ENCODE assay signal across 9 cellular contexts in the genomic region with DNA sequence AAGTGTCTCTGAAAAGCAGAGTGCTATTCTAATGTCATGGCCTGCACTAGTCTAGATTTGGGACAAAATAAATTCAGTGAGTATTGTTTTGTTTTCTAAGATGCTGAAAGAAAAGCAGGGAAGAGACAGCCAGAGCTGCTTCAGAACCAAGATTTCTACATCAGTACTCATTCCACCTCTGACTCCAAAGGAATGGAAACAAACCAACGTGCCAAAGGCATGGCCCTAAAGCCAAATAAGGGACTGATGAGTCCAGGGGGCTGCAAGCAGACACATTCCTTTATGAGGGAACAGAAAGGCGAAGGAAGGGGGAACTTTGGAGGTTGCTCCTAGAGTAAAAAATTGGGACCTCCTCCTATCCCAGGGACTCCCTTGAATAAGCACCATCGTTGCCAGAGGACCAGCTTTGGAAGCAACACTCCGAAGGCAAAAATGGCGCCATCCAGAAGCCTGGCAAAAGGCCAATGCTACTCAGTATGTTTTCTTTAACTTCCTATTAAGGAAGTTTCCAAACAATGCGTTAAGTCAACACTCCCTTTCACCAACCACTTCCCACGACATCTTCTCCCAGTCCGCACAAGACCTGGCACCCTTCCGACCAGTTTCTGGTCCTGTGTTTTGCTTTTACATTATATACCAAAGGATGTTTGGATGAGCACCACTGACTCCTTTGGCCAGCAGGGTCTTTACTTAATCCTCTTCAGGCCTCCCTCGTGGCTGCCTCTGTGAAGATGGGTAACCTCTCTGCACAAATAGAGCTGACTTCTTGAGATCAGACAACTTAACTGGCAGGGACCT. TPM values are rescaled to one million over a fixed set of nuclear protein-coding genes. Genes with fewer than 3 reads are reported as not detected.
A peak's percentile ranks its signal among the peaks of the same experiment; 100 is the strongest.
DNase-seq lines count a peak whose midpoint lies in the region; TF ChIP-seq lines count a peak whose summit lies in the region.
"Had no signal": no experiment of that assay in that cellular context is flagged by ENCODE, and none has a peak within 500 bp of the region (broad histone marks: within the 10 kb centered on the region; RNA-seq: fewer than 3 reads in every experiment).

No MANE protein-coding gene starts in this region.

- H3K9me3 ChIP-seq in duodenal mucosa (ENCODE audit: control insufficient read depth in 1 of 2, low read length in 2 of 2) (no peaks in the 10 kb centered on the region), prostate gland (no peaks in the 10 kb centered on the region), suprapubic skin (no peaks in the 10 kb centered on the region)
- H3K9me3 ChIP-seq: ascending aorta had no signal

- H3K36me3 ChIP-seq in duodenal mucosa (ENCODE audit: control insufficient read depth in 1 of 2, insufficient read depth in 2 of 2, low read length in 2 of 2) = no peaks in the 10 kb centered on the region
- no peaks in the 10 kb centered on the region for H3K36me3 ChIP-seq in prostate gland
- H3K36me3 ChIP-seq in suprapubic skin = no peaks in the 10 kb centered on the region
- H3K36me3 ChIP-seq: ascending aorta had no signal

- H3K4me3 ChIP-seq in duodenal mucosa (ENCODE audit: low read depth in 1 of 2, low read length in 2 of 2) = no peak overlapping the region
- no peak overlapping the region for H3K4me3 ChIP-seq in prostate gland
- H3K4me3 ChIP-seq in suprapubic skin = no peak overlapping the region
- H3K4me3 ChIP-seq: ascending aorta had no signal

- TF ChIP-seq CTCF in prostate gland (IDR thresholded peaks at IDR 0.05) = no peak
- TF ChIP-seq CTCF in suprapubic skin (IDR thresholded peaks at IDR 0.05) = no peak

- intact Hi-C loops in prostate gland (cut with DNase I) = no loop called here

- no peak for TF ChIP-seq EP300 in suprapubic skin (IDR thresholded peaks at IDR 0.05)

- H3K4me1 ChIP-seq in duodenal mucosa (ENCODE audit: control insufficient read depth in 1 of 2, insufficient read depth in 2 of 2, low read length in 2 of 2) (peaks cover 59 to 75% of the 10 kb centered on the region in 2 donors), prostate gland (replicated peaks) (no peaks in the 10 kb centered on the region), suprapubic skin (peaks cover 19% of the 10 kb centered on the region)

- WGBS in prostate gland = 35% methylated on average over 10 of the region's 10 CpGs
- WGBS in suprapubic skin = 68% methylated on average over 10 of the region's 10 CpGs

- H3K27ac ChIP-seq in duodenal mucosa (ENCODE audit: low read depth, low read length) (peak overlapping the region; percentile 55), prostate gland (peak overlapping the region; percentile 39 to 55), suprapubic skin (no peak overlapping the region)
- H3K27ac ChIP-seq: ascending aorta had no signal

- no peak overlapping the region for H3K9ac ChIP-seq in duodenal mucosa (ENCODE audit: low read depth in 1 of 2, low read length in 2 of 2)

- no peak for TF ChIP-seq POLR2A in prostate gland (IDR thresholded peaks at IDR 0.05)
- no peak for TF ChIP-seq POLR2A in suprapubic skin (IDR thresholded peaks at IDR 0.05)

- peak; percentile 85 for DNase-seq in EH (ENCODE audit: low read depth)
- DNase-seq in NCI-H69 (lab: John Stamatoyannopoulos, UW) = peak; percentile 40
- DNase-seq in prostate gland (ENCODE audit: low spot score) = no peak
- no peak for DNase-seq in SHP77 treated with DMSO at 0.1 percent for 48 hours (lab: John Stamatoyannopoulos, UW)
- no peak for DNase-seq in NCI-H2081 (lab: John Stamatoyannopoulos, UW)
- DNase-seq in suprapubic skin (ENCODE audit: low spot score in 2 of 2) = no peak
- DNase-seq: NCI-H2171 treated with DMSO at 0.1 percent for 48 hours had no signal

- no peaks in the 10 kb centered on the region for H3K27me3 ChIP-seq in duodenal mucosa (ENCODE audit: control insufficient read depth in 1 of 2, insufficient read depth in 2 of 2, low read length in 2 of 2)
- H3K27me3 ChIP-seq in prostate gland (replicated peaks; ENCODE audit: insufficient read depth) = no peaks in the 10 kb centered on the region
- H3K27me3 ChIP-seq in suprapubic skin = no peaks in the 10 kb centered on the region
- H3K27me3 ChIP-seq: ascending aorta had no signal

RNA-seq across cellular contexts. Expression of gene ADAM19, which starts 31.6 kb away (rescaled TPM):
- total RNA-seq in prostate gland (1 to 10 TPM; 1.9 to 8.1 TPM), suprapubic skin (1 to 10 TPM in 3 of 4 donors, under 1 TPM in 1; 0.42 to 2.6 (median 1.3) TPM)

Comparison
In these comparisons a context has a peak if more than half of its experiments do, and no peak if none do; other contexts are left out.
1. DNase-seq: peak in EH (single experiment) and NCI-H69 (single experiment); none in prostate gland (single experiment), SHP77 treated with DMSO at 0.1 percent for 48 hours (single experiment), NCI-H2081 (0 of 2) and suprapubic skin (0 of 2).